Comparison of ENCODE assay signal across 20 cellular contexts in genomic region chr3:62144482-62144881, GRCh38.
"Had no signal": no experiment of that assay in that cellular context is flagged by ENCODE, and none has a peak within 500 bp of the region (broad histone marks: within the 10 kb centered on the region; RNA-seq: fewer than 3 reads in every experiment).

No MANE protein-coding gene starts in this region.

- H3K36me3 Mint-ChIP-seq: activated naive CD4-positive, alpha-beta T cell treated with anti-CD3 and anti-CD28 coated beads, Interleukin-2, amount 10 ng/mL, durations not matched to agents 7 days and 5 days; naive thymus-derived CD8-positive, alpha-beta T cell had no signal

- DNase-seq: activated CD4-positive, alpha-beta memory T cell treated with anti-CD3 and anti-CD28 coated beads, Interleukin-2, amount 10 ng/mL, durations not matched to agents 7 days and 5 days; activated CD4-positive, alpha-beta T cell treated with anti-CD3 and anti-CD28 coated beads for 48 hours; activated effector memory CD4-positive, alpha-beta T cell treated with anti-CD3 and anti-CD28 coated beads, Interleukin-2, amount 50 U/mL, for 16 hours; activated naive CD4-positive, alpha-beta T cell treated with anti-CD3 and anti-CD28 coated beads, Interleukin-2, amount 10 ng/mL, durations not matched to agents 7 days and 5 days; amygdala; effector CD4-positive, alpha-beta T cell; foreskin keratinocyte; head of caudate nucleus; islet precursor cell; left cardiac atrium; naive thymus-derived CD8-positive, alpha-beta T cell; retina; stimulated activated CD4-positive, alpha-beta T cell treated with anti-CD3 and anti-CD28 coated beads, Interleukin-2, amount 100 ng/mL, for 48 hours; stimulated activated naive CD4-positive, alpha-beta T cell treated with Interleukin-2 at 50 U/mL for 16 hours; SW 1271; T-helper 17 cell; upper lobe of right lung had no signal

- H3K4me1 Mint-ChIP-seq: activated CD4-positive, alpha-beta memory T cell treated with anti-CD3 and anti-CD28 coated beads, Interleukin-2, amount 10 ng/mL, durations not matched to agents 7 days and 5 days; activated naive CD4-positive, alpha-beta T cell treated with anti-CD3 and anti-CD28 coated beads, Interleukin-2, amount 10 ng/mL, durations not matched to agents 7 days and 5 days; naive thymus-derived CD8-positive, alpha-beta T cell; T-helper 17 cell had no signal

- H3K9me3 ChIP-seq: upper lobe of right lung had no signal

- H3K4me3 Mint-ChIP-seq: activated CD4-positive, alpha-beta memory T cell treated with anti-CD3 and anti-CD28 coated beads, Interleukin-2, amount 10 ng/mL, durations not matched to agents 7 days and 5 days; activated naive CD4-positive, alpha-beta T cell treated with anti-CD3 and anti-CD28 coated beads, Interleukin-2, amount 10 ng/mL, durations not matched to agents 7 days and 5 days; neural progenitor cell; T-helper 17 cell had no signal

- H3K27ac ChIP-seq: cardiac muscle cell, foreskin keratinocyte, neural progenitor cell, upper lobe of right lung had no signal

- H3K36me3 ChIP-seq: cardiac muscle cell, neural progenitor cell, upper lobe of right lung had no signal

- H3K9me3 Mint-ChIP-seq: activated CD4-positive, alpha-beta memory T cell treated with anti-CD3 and anti-CD28 coated beads, Interleukin-2, amount 10 ng/mL, durations not matched to agents 7 days and 5 days; activated naive CD4-positive, alpha-beta T cell treated with anti-CD3 and anti-CD28 coated beads, Interleukin-2, amount 10 ng/mL, durations not matched to agents 7 days and 5 days; neural progenitor cell had no signal

- H3K27me3 ChIP-seq: cardiac muscle cell, foreskin keratinocyte, neural progenitor cell, upper lobe of right lung had no signal

- H3K4me3 ChIP-seq: cardiac muscle cell, lung, neural progenitor cell, upper lobe of right lung had no signal

- H3K27me3 Mint-ChIP-seq: activated CD4-positive, alpha-beta memory T cell treated with anti-CD3 and anti-CD28 coated beads, Interleukin-2, amount 10 ng/mL, durations not matched to agents 7 days and 5 days; activated naive CD4-positive, alpha-beta T cell treated with anti-CD3 and anti-CD28 coated beads, Interleukin-2, amount 10 ng/mL, durations not matched to agents 7 days and 5 days; T-helper 17 cell had no signal

- ATAC-seq: foreskin keratinocyte; naive thymus-derived CD8-positive, alpha-beta T cell; T-helper 17 cell; upper lobe of right lung had no signal

- H3K4me1 ChIP-seq: foreskin keratinocyte, neural progenitor cell had no signal

- H3K27ac Mint-ChIP-seq: activated CD4-positive, alpha-beta memory T cell treated with anti-CD3 and anti-CD28 coated beads, Interleukin-2, amount 10 ng/mL, durations not matched to agents 7 days and 5 days; activated naive CD4-positive, alpha-beta T cell treated with anti-CD3 and anti-CD28 coated beads, Interleukin-2, amount 10 ng/mL, durations not matched to agents 7 days and 5 days; naive thymus-derived CD8-positive, alpha-beta T cell; neural progenitor cell; T-helper 17 cell had no signal
